In the genomic region with DNA sequence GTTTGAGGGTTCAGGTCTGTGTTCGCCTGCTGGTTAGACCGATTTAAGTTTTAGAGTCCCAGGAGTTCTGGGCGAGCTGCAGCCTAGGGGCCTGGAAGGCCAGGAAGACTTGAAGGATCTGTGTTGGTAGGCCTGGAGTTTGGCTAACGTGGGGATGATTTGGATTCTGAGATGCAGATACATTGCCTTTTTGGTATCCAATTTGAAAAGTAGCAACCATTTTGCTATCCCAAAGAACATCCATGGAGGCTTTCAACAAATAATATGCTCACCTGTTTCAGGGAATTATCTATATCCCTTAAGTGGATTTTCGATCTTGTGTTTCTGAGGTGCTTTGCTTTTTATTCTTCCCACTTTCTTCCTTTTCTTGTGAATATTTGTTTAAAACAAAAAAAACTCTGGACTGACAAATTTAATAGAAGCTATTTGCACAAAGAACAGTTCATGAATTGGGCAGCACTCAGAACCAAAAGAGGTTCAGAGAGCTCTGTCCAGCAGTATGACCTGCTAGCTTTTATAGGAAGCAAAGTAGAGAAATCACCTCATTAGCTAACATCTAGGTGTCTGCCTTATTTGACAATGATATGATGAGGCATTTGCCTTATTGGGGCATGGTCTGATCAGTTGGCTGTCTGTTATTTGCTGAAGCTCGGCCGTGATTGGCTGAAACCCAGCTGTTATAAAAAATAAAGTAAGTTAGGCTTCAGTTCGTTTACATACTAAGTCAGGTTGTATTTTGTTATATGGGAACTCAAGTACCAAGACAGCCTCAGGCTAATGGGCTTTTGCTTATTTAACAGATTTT, we compare ENCODE assay signal across 8 cellular contexts. TPM values are rescaled to one million over a fixed set of nuclear protein-coding genes. Genes with fewer than 3 reads are reported as not detected.
DNase-seq lines count a peak whose midpoint lies in the region; ATAC-seq and TF ChIP-seq lines count a peak whose summit lies in the region.

No MANE protein-coding gene starts in this region.

- TF ChIP-seq POLR2A in gastrocnemius medialis (IDR thresholded peaks at IDR 0.05): no peak

- H4K20me1 ChIP-seq in GM23248 (ENCODE audit: insufficient read depth) (no peaks in the 10 kb centered on the region), fibroblast of lung (ENCODE audit: control insufficient read depth, extremely low read depth, insufficient read depth, low read length) (peaks cover 5% of the 10 kb centered on the region)

- no peaks in the 10 kb centered on the region for H3K9me3 ChIP-seq in GM23248 (ENCODE audit: low read depth)
- H3K9me3 ChIP-seq in SJCRH30 (replicated peaks): 0 out of 2 replicates have a peak, but pooled peaks cover 3% of the 10 kb centered on the region
- no peaks in the 10 kb centered on the region for H3K9me3 ChIP-seq in fibroblast of lung (ENCODE audit: control insufficient read depth, insufficient read depth, low read depth, low read length)
- H3K9me3 ChIP-seq in gastrocnemius medialis: no peaks in the 10 kb centered on the region

- H3F3A ChIP-seq in GM23248 (ENCODE audit: insufficient read depth): peaks cover 13% of the 10 kb centered on the region; the same call in 1 of the 2 replicates

- intact Hi-C loops in gastrocnemius medialis (cut with DNase I; ENCODE audit: low total_unique reads): loop anchor here (1.0 kb wide), 2 partner anchors 289 to 304 kb away; partner anchors contain the start of gene ZSCAN25

- peak overlapping the region; percentile 98 for H2AFZ ChIP-seq in GM23248
- peak overlapping the region; percentile 95 for H2AFZ ChIP-seq in fibroblast of lung (ENCODE audit: low read length)

- H3K36me3 ChIP-seq in GM23248 (ENCODE audit: low read depth) (peaks cover 3% of the 10 kb centered on the region; the same call in 1 of the 2 replicates), SJCRH30 (peaks cover 8% of the 10 kb centered on the region), fibroblast of lung (ENCODE audit: control insufficient read depth, insufficient read depth, low read length) (no peaks in the 10 kb centered on the region), gastrocnemius medialis (peaks cover 0 to 25% of the 10 kb centered on the region in 2 donors)

- H3K9me2 ChIP-seq in GM23248 (ENCODE audit: insufficient read depth): no peaks in the 10 kb centered on the region

- 38 to 44% methylated on average over 8 of the region's 8 CpGs for WGBS in GM23248 (ENCODE audit: low coverage in 1 of 2, low lambda C conversion rate in 2 of 2, missing lambda C conversion rate in 2 of 2), 2 experiments

- H3K27me3 ChIP-seq in GM23248 (replicated peaks; ENCODE audit: insufficient read depth): no peaks in the 10 kb centered on the region
- H3K27me3 ChIP-seq in SJCRH30: no peaks in the 10 kb centered on the region
- no peaks in the 10 kb centered on the region for H3K27me3 ChIP-seq in fibroblast of lung (ENCODE audit: control insufficient read depth, insufficient read depth, low read length)
- no peaks in the 10 kb centered on the region for H3K27me3 ChIP-seq in gastrocnemius medialis

- H3K4me1 ChIP-seq in GM23248 (ENCODE audit: insufficient read depth) (peaks cover 28% of the 10 kb centered on the region), SJCRH30 (peaks cover 7% of the 10 kb centered on the region; the same call in 1 of the 2 replicates), fibroblast of lung (ENCODE audit: control insufficient read depth, extremely low read depth, insufficient read depth, low read length) (peaks cover 4% of the 10 kb centered on the region), gastrocnemius medialis (peaks cover 34 to 39% of the 10 kb centered on the region in 2 donors)

- H3K79me2 ChIP-seq in GM23248 (ENCODE audit: insufficient read depth) (peaks cover 53% of the 10 kb centered on the region), fibroblast of lung (ENCODE audit: control insufficient read depth, insufficient read depth, low read length) (peaks cover 42% of the 10 kb centered on the region)

- ATAC-seq in gastrocnemius medialis (no peak), HG02763 (IDR thresholded peaks at IDR 0.05; ENCODE audit: unreplicated experiment) (no peak), GM21528 (IDR thresholded peaks at IDR 0.05; ENCODE audit: low FRiP score, unreplicated experiment) (no peak), HG02623 (IDR thresholded peaks at IDR 0.05; ENCODE audit: unreplicated experiment) (no peak)

- in situ Hi-C loops in GM23248 (cut with MboI) (no loop called here), gastrocnemius medialis (cut with MboI; ENCODE audit: low sequenced_read_pairs in 4 of 4) (loop anchor here in 2 of 4 donors (10.0 kb wide), 1 partner anchor 75 kb away; no protein-coding TSS in a partner anchor)

- no peak for TF ChIP-seq CTCF in fibroblast of lung (conservative IDR thresholded peaks at IDR 0.05 in 1 of 2, IDR thresholded peaks at IDR 0.05 in 1 of 2; ENCODE audit: low read depth in 1 of 2, low read length in 2 of 2)
- no peak for TF ChIP-seq CTCF in gastrocnemius medialis (IDR thresholded peaks at IDR 0.05 in 4 of 5, conservative IDR thresholded peaks at IDR 0.05 in 1 of 5)

- peak overlapping the region; percentile 98 for H3K4me2 ChIP-seq in GM23248 (ENCODE audit: unreplicated experiment)
- peak overlapping the region; percentile 78 for H3K4me2 ChIP-seq in fibroblast of lung (ENCODE audit: extremely low read depth, insufficient read depth, low read length)

- H3K4me3 ChIP-seq in GM23248 (peak overlapping the region; percentile 86), SJCRH30 (peak overlapping the region; percentile 74), fibroblast of lung (replicated peaks in 1 of 4; ENCODE audit: control extremely low read depth in 1 of 4, insufficient read depth in 1 of 4, low read depth in 3 of 4, low read length in 4 of 4) (peak overlapping the region; percentile 67 to 98 (median 82)), gastrocnemius medialis (peak overlapping the region; percentile 63 to 95 (median 86))

- H3K27ac ChIP-seq in GM23248 (peak overlapping the region; percentile 82), SJCRH30 (peak overlapping the region; percentile 63), fibroblast of lung (ENCODE audit: insufficient read depth, low read length) (peak overlapping the region; percentile 89), gastrocnemius medialis (peak overlapping the region; percentile 85 to 95 (median 93))

- H3K9ac ChIP-seq in GM23248 (peak overlapping the region; percentile 88), fibroblast of lung (ENCODE audit: insufficient read depth, low read length) (peak overlapping the region; percentile 91)

- DNase-seq in GM23248: peak; percentile 29
- peak in 1 of 2 experiments; percentile 18 for DNase-seq in SJCRH30
- DNase-seq in fibroblast of lung (ENCODE audit: low read depth in 2 of 2): peak in 1 of 2 donors; percentile 7
- DNase-seq in gastrocnemius medialis: no peak
- no peak for DNase-seq in Ammon's horn (ENCODE audit: low spot score)

RNA-seq across cellular contexts. Expression of gene TRIM4, which starts 0.7 kb away (rescaled TPM):
- 27.2 and 34.5 TPM in 2 replicates for total RNA-seq in GM23248 (2014; rRNA removed; shearing (Covaris generic))
- 20.2 and 22.6 TPM in 2 replicates for polyA plus RNA-seq in GM23248 (2016; fragmentation: Nextera tagmentation; extraction: Ambion mirVana)
- total RNA-seq in SJCRH30 (2014; rRNA removed; shearing (Covaris generic)): 16.3 and 18.5 TPM in 2 replicates
- total RNA-seq in fibroblast of lung: 31.5 and 35.4 TPM in 2 replicates
- 19.6 and 23.1 TPM in 2 replicates for polyA plus RNA-seq in fibroblast of lung
- polyA plus RNA-seq in fibroblast of lung (2012): 15.0 and 19.7 TPM in 2 replicates
- polyA minus RNA-seq in fibroblast of lung (ENCODE audit: low replicate concordance): 10.0 and 10.4 TPM in 2 replicates
- total RNA-seq in gastrocnemius medialis: 10 to 100 TPM in 1 of 4 donors, 1 to 10 TPM in 3; 6.4 to 10.5 (median 7.7) TPM

RNA-seq across cellular contexts. Expression of gene GJC3, which starts 9.4 kb away (rescaled TPM):
- total RNA-seq in GM23248 (2014; rRNA removed; shearing (Covaris generic)): not detected in 2 replicates
- not detected in 2 replicates for polyA plus RNA-seq in GM23248 (2016; fragmentation: Nextera tagmentation; extraction: Ambion mirVana)
- total RNA-seq in SJCRH30 (2014; rRNA removed; shearing (Covaris generic)): not detected in 2 replicates
- not detected in 2 replicates for total RNA-seq in fibroblast of lung
- not detected in 2 replicates for polyA plus RNA-seq in fibroblast of lung
- not detected in 2 replicates for polyA plus RNA-seq in fibroblast of lung (2012)
- polyA minus RNA-seq in fibroblast of lung (ENCODE audit: low replicate concordance): not detected in 2 replicates
- not detected for total RNA-seq in gastrocnemius medialis

RNA-seq across cellular contexts. Expression of gene OR2AE1, which starts 43.2 kb away (rescaled TPM):
- total RNA-seq in GM23248 (2014; rRNA removed; shearing (Covaris generic)): not detected in 2 replicates
- polyA plus RNA-seq in GM23248 (2016; fragmentation: Nextera tagmentation; extraction: Ambion mirVana) (not detected in 2 replicates), fibroblast of lung (0.07 and 0.10 TPM in 2 replicates)
- 0.32 TPM in 1 of 2 replicates, not detected in the other for total RNA-seq in SJCRH30 (2014; rRNA removed; shearing (Covaris generic))
- total RNA-seq in fibroblast of lung (0.17 TPM in 1 of 2 replicates, not detected in the other), gastrocnemius medialis (not detected)
- polyA plus RNA-seq in fibroblast of lung (2012): not detected in 2 replicates
- polyA minus RNA-seq in fibroblast of lung (ENCODE audit: low replicate concordance): 5.9 TPM in 1 of 2 replicates, not detected in the other

RNA-seq across cellular contexts. Expression of gene AZGP1, which starts 55.8 kb away (rescaled TPM):
- not detected in 2 replicates for total RNA-seq in GM23248 (2014; rRNA removed; shearing (Covaris generic))
- not detected in 2 replicates for polyA plus RNA-seq in GM23248 (2016; fragmentation: Nextera tagmentation; extraction: Ambion mirVana)
- total RNA-seq in SJCRH30 (2014; rRNA removed; shearing (Covaris generic)): 0.10 TPM in 1 of 2 replicates, not detected in the other
- total RNA-seq in fibroblast of lung: not detected in 2 replicates
- polyA plus RNA-seq in fibroblast of lung: not detected in 2 replicates
- not detected in 2 replicates for polyA plus RNA-seq in fibroblast of lung (2012)
- polyA minus RNA-seq in fibroblast of lung (ENCODE audit: low replicate concordance): not detected in 2 replicates
- total RNA-seq in gastrocnemius medialis: 10 to 100 TPM in 1 of 4 donors, 1 to 10 TPM in 2, not detected in 1; 2.6 to 10.3 (median 4.2) TPM
